Comparison of ENCODE assay signal across 14 cellular contexts in genomic region chr1:3011631-3012510, GRCh38. TPM values are rescaled to one million over a fixed set of nuclear protein-coding genes. Genes with fewer than 3 reads are reported as not detected.
DNase-seq lines count a peak whose midpoint lies in the region; ATAC-seq, FAIRE-seq and TF ChIP-seq lines count a peak whose summit lies in the region.
"Had no signal": no experiment of that assay in that cellular context is flagged by ENCODE, and none has a peak within 500 bp of the region (broad histone marks: within the 10 kb centered on the region; RNA-seq: fewer than 3 reads in every experiment).

No MANE protein-coding gene starts in this region.

- DNase-seq in C1 segment of cervical spinal cord (lab: John Stamatoyannopoulos, UW) (peak in 9 of 14 donors; percentile 49 to 88 (median 66)), ascending aorta (ENCODE audit: low spot score in 2 of 2) (no peak), kidney (peak; percentile 59), posterior vena cava (ENCODE audit: low spot score) (peak; percentile 76), stomach (no peak), NCI-H82 treated with DMSO at 0.1 percent for 48 hours (lab: John Stamatoyannopoulos, UW; ENCODE audit: unreplicated experiment) (no peak)
- DNase-seq: NCI-H510A treated with DMSO at 0.1 percent for 48 hours had no signal

- no peak for FAIRE-seq in kidney (lab: Jason Lieb, UNC)

- intact Hi-C loops in ascending aorta (cut with DNase I) (loop anchor here (1.0 to 2.0 kb wide), 2 partner anchors 51 to 412 kb away; no protein-coding TSS in a partner anchor), kidney (cut with DNase I) (loop anchor here (10.0 kb wide), 1 partner anchor 413 kb away; no protein-coding TSS in a partner anchor), posterior vena cava (cut with DNase I) (loop anchor here (2.0 to 5.0 kb wide), 3 partner anchors 270 to 400 kb away; no protein-coding TSS in a partner anchor), stomach (cut with DNase I; ENCODE audit: low total_unique reads) (loop anchor here (5.0 kb wide), 1 partner anchor 415 kb away; no protein-coding TSS in a partner anchor)

- H3K4me1 ChIP-seq in ascending aorta: peaks cover 5 to 11% of the 10 kb centered on the region in 2 donors
- no peaks in the 10 kb centered on the region for H3K4me1 ChIP-seq in kidney (ENCODE audit: control insufficient read depth in 1 of 2, insufficient read depth in 1 of 2, low read depth in 1 of 2, low read length in 2 of 2)
- peaks cover 0 to 17% (median 13%) of the 10 kb centered on the region in 4 donors for H3K4me1 ChIP-seq in stomach
- H3K4me1 ChIP-seq: right lobe of liver, vagina had no signal

- ATAC-seq in HG02981 (IDR thresholded peaks at IDR 0.05; ENCODE audit: unreplicated experiment) (no peak), GM21786 (IDR thresholded peaks at IDR 0.05; ENCODE audit: unreplicated experiment) (no peak)

- TF ChIP-seq EP300 in stomach (IDR thresholded peaks at IDR 0.05): no peak

- no peaks in the 10 kb centered on the region for H3K27me3 ChIP-seq in ascending aorta
- peaks cover 4 to 62% (median 11%) of the 10 kb centered on the region in 3 donors for H3K27me3 ChIP-seq in stomach
- H3K27me3 ChIP-seq: vagina had no signal

- no peak for TF ChIP-seq CTCF in ascending aorta (IDR thresholded peaks at IDR 0.05)
- TF ChIP-seq CTCF in kidney (IDR thresholded peaks at IDR 0.05; ENCODE audit: borderline replicate concordance, extremely low read depth, insufficient read depth): no peak
- TF ChIP-seq CTCF in stomach (IDR thresholded peaks at IDR 0.05): no peak

- H3K4me3 ChIP-seq in ascending aorta (peak overlapping the region; percentile 4 to 45), kidney (ENCODE audit: low read length in 2 of 2) (no peak overlapping the region), stomach (peak overlapping the region in 2 of 4 donors; percentile 6 to 13)
- H3K4me3 ChIP-seq: PC-9, right lobe of liver, vagina had no signal

- H3K27ac ChIP-seq in ascending aorta (peak overlapping the region in 1 of 2 donors; percentile 71), kidney (ENCODE audit: low read depth in 2 of 2, low read length in 2 of 2) (no peak overlapping the region), stomach (no peak overlapping the region)
- H3K27ac ChIP-seq: PC-9, right lobe of liver, vagina had no signal

- 50 to 59% (median 52%) methylated on average over 46 to 50 of the region's 50 CpGs for WGBS in stomach, 5 donors

- H3K9me3 ChIP-seq in ascending aorta: peaks cover 5 to 11% of the 10 kb centered on the region in 2 donors
- peaks cover under 1 to 7% of the 10 kb centered on the region in 2 donors for H3K9me3 ChIP-seq in kidney (ENCODE audit: control insufficient read depth in 1 of 2, low read length in 2 of 2)
- peaks cover 0 to 22% (median 20%) of the 10 kb centered on the region in 4 donors for H3K9me3 ChIP-seq in stomach
- H3K9me3 ChIP-seq: right lobe of liver, vagina had no signal

- H3K9ac ChIP-seq in kidney (ENCODE audit: low read length in 2 of 2): no peak overlapping the region

- H3K36me3 ChIP-seq in ascending aorta (no peaks in the 10 kb centered on the region), kidney (ENCODE audit: control insufficient read depth in 1 of 2, insufficient read depth in 2 of 2, low read length in 2 of 2) (no peaks in the 10 kb centered on the region), stomach (no peaks in the 10 kb centered on the region)
- H3K36me3 ChIP-seq: right lobe of liver, vagina had no signal

- TF ChIP-seq POLR2A in stomach (IDR thresholded peaks at IDR 0.05): no peak

RNA-seq across cellular contexts. Expression of gene ACTRT2, which starts 9.4 kb away (rescaled TPM):
- total RNA-seq in ascending aorta: not detected
- total RNA-seq in kidney: not detected
- not detected for polyA plus RNA-seq in kidney (ENCODE audit: insufficient read depth, low read depth, low replicate concordance)
- not detected for total RNA-seq in posterior vena cava
- not detected for total RNA-seq in stomach
- polyA plus RNA-seq in stomach: not detected
- total RNA-seq: H4, myocyte, PC-9, right lobe of liver, vagina had no signal

RNA-seq across cellular contexts. Expression of gene PRDM16, which starts 57.1 kb away (rescaled TPM):
- total RNA-seq in ascending aorta (84.2 TPM), kidney (21.9 TPM), posterior vena cava (10 to 100 TPM; 15.8 to 21.1 TPM), stomach (100 to 1,000 TPM in 2 of 5 donors, 10 to 100 TPM in 2, under 1 TPM in 1; 0.29 to 222 (median 32.2) TPM)
- polyA plus RNA-seq in kidney (ENCODE audit: insufficient read depth, low read depth, low replicate concordance) (3.0 TPM), stomach (1 to 10 TPM; 2.4 to 8.2 (median 7.0) TPM)
- total RNA-seq: myocyte, PC-9 had no signal

Comparison
In these comparisons a context has a peak if more than half of its experiments do, and no peak if none do; other contexts are left out.
1. DNase-seq: peak in C1 segment of cervical spinal cord (9 of 14), kidney (single experiment) and posterior vena cava (single experiment); none in ascending aorta (0 of 2), stomach (single experiment) and NCI-H82 treated with DMSO at 0.1 percent for 48 hours (single experiment).
2. H3K4me3 ChIP-seq: peak in ascending aorta (2 of 2); none in kidney (0 of 2).